16 cellular contexts compared by ENCODE assay signal in the genomic region with DNA sequence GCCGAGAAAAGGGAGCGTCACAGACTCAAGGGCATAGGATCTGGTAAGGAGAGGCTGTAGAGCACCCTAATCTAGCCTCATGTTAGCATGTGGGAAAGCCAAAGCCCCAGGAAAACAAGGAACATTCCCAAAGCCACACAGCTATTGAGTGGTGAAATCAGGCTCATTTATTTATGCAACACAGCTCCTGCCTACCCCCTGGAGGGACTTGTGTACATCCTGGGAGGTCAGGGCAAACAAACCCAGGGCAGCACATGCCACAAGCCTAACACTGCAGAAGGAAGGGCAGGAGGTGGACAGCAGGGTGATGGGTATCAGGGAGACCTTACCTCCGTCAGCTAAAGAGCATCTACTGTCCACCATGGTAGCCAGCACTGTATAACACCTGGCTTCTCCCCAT.
DNase-seq lines count a peak whose midpoint lies in the region; ATAC-seq and TF ChIP-seq lines count a peak whose summit lies in the region.
"Had no signal": no experiment of that assay in that cellular context is flagged by ENCODE, and none has a peak within 500 bp of the region (broad histone marks: within the 10 kb centered on the region; RNA-seq: fewer than 3 reads in every experiment).

No MANE protein-coding gene starts in this region.

- DNase-seq in SJSA1 (ENCODE audit: low read depth in 1 of 2, low spot score in 2 of 2) (peak; percentile 69 to 79), neural progenitor cell (ENCODE audit: low spot score) (no peak), amygdala (lab: John Stamatoyannopoulos, UW) (no peak), NCI-H2171 treated with DMSO at 0.1 percent for 48 hours (lab: John Stamatoyannopoulos, UW) (no peak), GM23338 (ENCODE audit: low spot score) (no peak)
- DNase-seq: Calu3; CD8-positive, alpha-beta memory T cell; DMS 273 treated with DMSO at 0.1 percent for 48 hours; GOT3; HFFc6; IMR-90; KBM-7 had no signal

- H3K4me1 Mint-ChIP-seq in neural progenitor cell: peaks cover 25% of the 10 kb centered on the region
- H3K4me1 Mint-ChIP-seq in GM23338: peaks cover 18% of the 10 kb centered on the region

- H3F3A ChIP-seq in neural progenitor cell (ENCODE audit: low read depth) (no peaks in the 10 kb centered on the region), GM23338 (replicated peaks; ENCODE audit: low read depth) (no peaks in the 10 kb centered on the region)

- TF ChIP-seq CTCF in HEK293 (tag by site-specific recombination; IDR thresholded peaks at IDR 0.05) (no peak), neural progenitor cell (IDR thresholded peaks at IDR 0.05) (no peak), GM23338 (conservative IDR thresholded peaks at IDR 0.05; ENCODE audit: low read depth in 2 of 2) (no peak)

- H3K4me1 ChIP-seq in HEK293 (ENCODE audit: control insufficient read depth, insufficient read depth, low read length) (no peaks in the 10 kb centered on the region), SJSA1 (replicated peaks) (peaks cover 26% of the 10 kb centered on the region), neural progenitor cell (peaks cover 15% of the 10 kb centered on the region), GM23338 (ENCODE audit: insufficient read depth) (peaks cover 19% of the 10 kb centered on the region)
- H3K4me1 ChIP-seq: A549, HAP-1 had no signal

- no peaks in the 10 kb centered on the region for H3K79me2 ChIP-seq in neural progenitor cell (ENCODE audit: low read depth)
- H3K79me2 ChIP-seq in GM23338 (replicated peaks; ENCODE audit: insufficient read depth): no peaks in the 10 kb centered on the region

- H3K27me3 Mint-ChIP-seq in neural progenitor cell (ENCODE audit: insufficient read depth, low read depth) (peaks cover 13% of the 10 kb centered on the region), GM23338 (ENCODE audit: insufficient read depth, low read depth, poor library complexity) (peaks cover 4% of the 10 kb centered on the region)

- H3K36me3 Mint-ChIP-seq in neural progenitor cell: peaks cover 2% of the 10 kb centered on the region
- H3K36me3 Mint-ChIP-seq in GM23338 (ENCODE audit: low read depth): no peaks in the 10 kb centered on the region

- H3K4me3 ChIP-seq in HEK293 (ENCODE audit: low read depth, low read length) (no peak overlapping the region), SJSA1 (no peak overlapping the region), neural progenitor cell (no peak overlapping the region), GM23338 (no peak overlapping the region)
- H3K4me3 ChIP-seq: A549, GM12878, HAP-1 had no signal

- H3K4me3 Mint-ChIP-seq in neural progenitor cell: no peak overlapping the region
- no peak overlapping the region; the same call in 2 of the 3 replicates for H3K4me3 Mint-ChIP-seq in GM23338
- H3K4me3 Mint-ChIP-seq: CD8-positive, alpha-beta memory T cell; HFFc6 had no signal

- no peak overlapping the region for H2AFZ ChIP-seq in neural progenitor cell (replicated peaks)
- H2AFZ ChIP-seq in GM23338: no peak overlapping the region

- CTCF ChIA-PET in HEK293 (lab: Yijun Ruan, JAX): no interaction called here

- no peaks in the 10 kb centered on the region for H3K36me3 ChIP-seq in HEK293 (ENCODE audit: control insufficient read depth in 2 of 2, insufficient read depth in 1 of 2, low read length in 2 of 2)
- H3K36me3 ChIP-seq in SJSA1: no peaks in the 10 kb centered on the region
- H3K36me3 ChIP-seq in neural progenitor cell: no peaks in the 10 kb centered on the region
- no peaks in the 10 kb centered on the region for H3K36me3 ChIP-seq in GM23338 (ENCODE audit: insufficient read depth)
- H3K36me3 ChIP-seq: HAP-1 had no signal

- no peak for ATAC-seq in GM23338
- ATAC-seq: A549, GM12878 had no signal

- H4K20me1 ChIP-seq in neural progenitor cell (ENCODE audit: low read depth): no peaks in the 10 kb centered on the region
- H4K20me1 ChIP-seq in GM23338 (replicated peaks; ENCODE audit: insufficient read depth): no peaks in the 10 kb centered on the region

- peaks cover 5% of the 10 kb centered on the region for H3K9me3 ChIP-seq in HEK293 (ENCODE audit: control insufficient read depth, insufficient read depth, low read depth, low read length)
- 0 out of 2 replicates have a peak, but pooled peaks cover 3% of the 10 kb centered on the region for H3K9me3 ChIP-seq in SJSA1 (replicated peaks)
- H3K9me3 ChIP-seq in neural progenitor cell (ENCODE audit: low read depth): peaks cover 5% of the 10 kb centered on the region

- no peak overlapping the region for H3K4me2 ChIP-seq in neural progenitor cell
- no peak overlapping the region for H3K4me2 ChIP-seq in GM23338
- H3K4me2 ChIP-seq: A549 had no signal

- H3K27ac ChIP-seq in HEK293 (ENCODE audit: extremely low read depth, low read depth, low read length): no peak overlapping the region
- peak overlapping the region; percentile 93 for H3K27ac ChIP-seq in SJSA1
- no peak overlapping the region for H3K27ac ChIP-seq in neural progenitor cell
- no peak overlapping the region for H3K27ac ChIP-seq in GM23338 (ENCODE audit: low read depth)
- H3K27ac ChIP-seq: A549 had no signal

- POLR2A ChIA-PET in HEK293 (lab: Yijun Ruan, JAX): no interaction called here

- H3K9ac ChIP-seq in neural progenitor cell: no peak overlapping the region

- H3K9me3 Mint-ChIP-seq in neural progenitor cell: peaks cover 16% of the 10 kb centered on the region
- H3K9me3 Mint-ChIP-seq in GM23338: peaks cover 15% of the 10 kb centered on the region

- no peaks in the 10 kb centered on the region for H3K9me2 ChIP-seq in GM23338 (ENCODE audit: insufficient read depth)

- H3K27me3 ChIP-seq in SJSA1 (replicated peaks) (no peaks in the 10 kb centered on the region), neural progenitor cell (no peaks in the 10 kb centered on the region), GM23338 (ENCODE audit: insufficient read depth) (no peaks in the 10 kb centered on the region)

- H3K27ac Mint-ChIP-seq in neural progenitor cell (peak overlapping the region; percentile 55), GM23338 (no peak overlapping the region)
- H3K27ac Mint-ChIP-seq: HFFc6 had no signal

TF ChIP-seq in HEK293, 187 proteins besides CTCF, POLR2A, EP300 and RAD21:
- no peak for TF ChIP-seq ZNF664 (tag by site-specific recombination; IDR thresholded peaks at IDR 0.05)
- peak; percentile 73 for TF ChIP-seq GLIS1 (tag by site-specific recombination; IDR thresholded peaks at IDR 0.05)
- TF ChIP-seq ZNF391 (tag by site-specific recombination; IDR thresholded peaks at IDR 0.05; ENCODE audit: borderline replicate concordance, low read depth): no peak
- peak; percentile 50; the same call in 1 of the 2 replicates for TF ChIP-seq ZIC2 (tag by site-specific recombination; IDR thresholded peaks at IDR 0.05)
- no peak for TF ChIP-seq ZNF394 (tag by site-specific recombination; IDR thresholded peaks at IDR 0.05; ENCODE audit: borderline replicate concordance)
- TF ChIP-seq, protein P1, sequence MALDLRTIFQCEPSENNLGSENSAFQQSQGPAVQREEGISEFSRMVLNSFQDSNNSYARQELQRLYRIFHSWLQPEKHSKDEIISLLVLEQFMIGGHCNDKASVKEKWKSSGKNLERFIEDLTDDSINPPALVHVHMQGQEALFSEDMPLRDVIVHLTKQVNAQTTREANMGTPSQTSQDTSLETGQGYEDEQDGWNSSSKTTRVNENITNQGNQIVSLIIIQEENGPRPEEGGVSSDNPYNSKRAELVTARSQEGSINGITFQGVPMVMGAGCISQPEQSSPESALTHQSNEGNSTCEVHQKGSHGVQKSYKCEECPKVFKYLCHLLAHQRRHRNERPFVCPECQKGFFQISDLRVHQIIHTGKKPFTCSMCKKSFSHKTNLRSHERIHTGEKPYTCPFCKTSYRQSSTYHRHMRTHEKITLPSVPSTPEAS (tag by site-specific recombination; IDR thresholded peaks at IDR 0.05): no peak
- no peak for TF ChIP-seq ZNF133 (tag by site-specific recombination; IDR thresholded peaks at IDR 0.05)

Comparison
In these comparisons a context has a peak if more than half of its experiments do, and no peak if none do; other contexts are left out.
1. DNase-seq: peak in SJSA1 (2 of 2); none in neural progenitor cell (single experiment), amygdala (0 of 56), NCI-H2171 treated with DMSO at 0.1 percent for 48 hours (single experiment) and GM23338 (single experiment).